ENCODE assay signal across 8 cellular contexts in genomic region chr2:38601463-38602135, GRCh38. TPM values are rescaled to one million over a fixed set of nuclear protein-coding genes. Genes with fewer than 3 reads are reported as not detected.
DNase-seq lines count a peak whose midpoint lies in the region; ATAC-seq and TF ChIP-seq lines count a peak whose summit lies in the region.

No MANE protein-coding gene starts in this region.

- TF ChIP-seq CTCF in heart right ventricle (IDR thresholded peaks at IDR 0.05) (no peak), OCI-LY7 (conservative IDR thresholded peaks at IDR 0.05; ENCODE audit: low read length) (no peak)

- peaks cover 17 to 45% (median 42%) of the 10 kb centered on the region in 4 donors for H3K4me1 Mint-ChIP-seq in naive thymus-derived CD8-positive, alpha-beta T cell

- no peaks in the 10 kb centered on the region for H3K9me3 Mint-ChIP-seq in naive thymus-derived CD8-positive, alpha-beta T cell

- no peaks in the 10 kb centered on the region for H3K36me3 ChIP-seq in heart right ventricle
- no peaks in the 10 kb centered on the region for H3K36me3 ChIP-seq in OCI-LY7 (ENCODE audit: insufficient read depth, low read length)
- no peaks in the 10 kb centered on the region for H3K36me3 ChIP-seq in effector memory CD4-positive, alpha-beta T cell (ENCODE audit: control insufficient read depth, insufficient read depth, low read length)

- H3K79me2 ChIP-seq in OCI-LY7 (ENCODE audit: insufficient read depth, low read depth, low read length), result peaks cover 26% of the 10 kb centered on the region; the same call in 1 of the 2 replicates

- no peaks in the 10 kb centered on the region for H3K9me3 ChIP-seq in heart right ventricle
- no peaks in the 10 kb centered on the region for H3K9me3 ChIP-seq in OCI-LY7 (ENCODE audit: low read length)
- no peaks in the 10 kb centered on the region for H3K9me3 ChIP-seq in effector memory CD4-positive, alpha-beta T cell (ENCODE audit: control insufficient read depth, low read length)

- POLR2A ChIA-PET in OCI-LY7 (lab: Charles Lee), result interaction anchor here (0.6 to 2.3 kb wide), 13 partner anchors 11 to 224 kb away, joined by 3 to 8 read pairs (median 3); partner anchors contain the start of genes GALM and SRSF7
- POLR2A ChIA-PET in naive thymus-derived CD8-positive, alpha-beta T cell (lab: Charles Lee), result interaction anchor here (0.7 to 4.4 kb wide), 13 partner anchors 11 to 185 kb away, joined by 3 to 49 read pairs (median 4); partner anchors contain the start of genes GALM and SRSF7

- no peak for ATAC-seq in heart right ventricle
- ATAC-seq in left cardiac atrium, result no peak
- no peak for ATAC-seq in naive thymus-derived CD8-positive, alpha-beta T cell
- ATAC-seq in left lobe of liver, result no peak
- no peak for ATAC-seq in GM18907 (IDR thresholded peaks at IDR 0.05; ENCODE audit: unreplicated experiment)

- H3K27ac ChIP-seq in heart right ventricle, result peak overlapping the region; percentile 92 to 98 (median 97)
- H3K27ac ChIP-seq in OCI-LY7 (ENCODE audit: low read depth, low read length, poor library complexity, severe bottlenecking), result no peak overlapping the region
- peak overlapping the region; percentile 85 for H3K27ac ChIP-seq in effector memory CD4-positive, alpha-beta T cell (ENCODE audit: insufficient read depth, low read length, poor library complexity, severe bottlenecking)

- no peaks in the 10 kb centered on the region for H3K36me3 Mint-ChIP-seq in naive thymus-derived CD8-positive, alpha-beta T cell

- no peak for DNase-seq in heart right ventricle
- no peak for DNase-seq in left cardiac atrium
- DNase-seq in OCI-LY7 (ENCODE audit: low spot score), result peak; percentile 15
- DNase-seq in effector memory CD4-positive, alpha-beta T cell, result no peak
- DNase-seq in naive thymus-derived CD8-positive, alpha-beta T cell, result peak in 2 of 10 donors; percentile 5 to 9
- DNase-seq in AG08395 (ENCODE audit: low spot score), result no peak
- no peak for DNase-seq in left lobe of liver (ENCODE audit: low spot score)

- no peaks in the 10 kb centered on the region for H3K27me3 ChIP-seq in heart right ventricle
- H3K27me3 ChIP-seq in effector memory CD4-positive, alpha-beta T cell (replicated peaks; ENCODE audit: control insufficient read depth, insufficient read depth, low read length, poor library complexity, severe bottlenecking), result no peaks in the 10 kb centered on the region

- H4K20me1 ChIP-seq in OCI-LY7 (ENCODE audit: insufficient read depth, low read length), result peaks cover 8% of the 10 kb centered on the region; the same call in 1 of the 2 replicates

- H3K27ac Mint-ChIP-seq in naive thymus-derived CD8-positive, alpha-beta T cell, result peak overlapping the region in 9 of 10 donors; percentile 11 to 86 (median 43)

- 0% methylated on average over 25 of the region's 25 CpGs for WGBS in heart right ventricle, 2 donors

- peak overlapping the region; percentile 90; the same call in 1 of the 2 replicates for H2AFZ ChIP-seq in OCI-LY7 (ENCODE audit: low read length)

- intact Hi-C loops in heart right ventricle (cut with DNase I), result loop anchor here in 8 of 10 donors (2.0 to 10.0 kb wide), 6 partner anchors 63 to 149 kb away; partner anchors contain the start of genes GALM (in 8 of the 8) and SRSF7 (in 1 of the 8)
- intact Hi-C loops in left cardiac atrium (cut with DNase I), result loop anchor here in 1 of 2 donors (5.0 kb wide), 1 partner anchor 66 kb away; the partner anchor contains the start of gene GALM
- intact Hi-C loops in OCI-LY7 (cut with micrococcal nuclease; ENCODE audit: unreplicated experiment), result loop anchor here (2.0 to 5.0 kb wide), 3 partner anchors 65 to 521 kb away; partner anchors contain the start of genes ATL2 and SOS1

- H3K9me2 ChIP-seq in OCI-LY7 (ENCODE audit: insufficient read depth, low read length), result no peaks in the 10 kb centered on the region

- peak overlapping the region; percentile 65 to 97 (median 91) for H3K4me3 ChIP-seq in heart right ventricle
- H3K4me3 ChIP-seq in OCI-LY7 (ENCODE audit: low read depth, low read length, poor library complexity, severe bottlenecking), result peak overlapping the region; percentile 81
- H3K4me3 ChIP-seq in effector memory CD4-positive, alpha-beta T cell (ENCODE audit: insufficient read depth, low read depth, low read length, poor library complexity, severe bottlenecking), result peak overlapping the region; percentile 87

- peak overlapping the region; percentile 83 for H3K4me2 ChIP-seq in OCI-LY7 (ENCODE audit: low read length)

- no peaks in the 10 kb centered on the region for H3K27me3 Mint-ChIP-seq in naive thymus-derived CD8-positive, alpha-beta T cell

- CTCF ChIA-PET in OCI-LY7 (lab: Charles Lee; ENCODE audit: unreplicated experiment), result interaction anchor here (0.7 kb wide), 2 partner anchors 150 to 800 kb away, joined by 3 to 17 read pairs; no protein-coding TSS in a partner anchor

- H3K4me1 ChIP-seq in heart right ventricle, result peaks cover 5 to 59% (median 50%) of the 10 kb centered on the region in 9 donors
- peaks cover 47% of the 10 kb centered on the region for H3K4me1 ChIP-seq in OCI-LY7 (ENCODE audit: insufficient read depth, low read length, poor library complexity, severe bottlenecking)
- peaks cover 13% of the 10 kb centered on the region for H3K4me1 ChIP-seq in effector memory CD4-positive, alpha-beta T cell (ENCODE audit: control insufficient read depth, insufficient read depth, low read length, poor library complexity, severe bottlenecking)

- TSS peak; percentile 54 for BruUV-seq in OCI-LY7 (replicated peaks; lab: Mats Ljungman, UMichigan)

- H3K4me3 Mint-ChIP-seq in naive thymus-derived CD8-positive, alpha-beta T cell, result peak overlapping the region; percentile 83 to 98 (median 88)

RNA-seq across cellular contexts. Expression of gene HNRNPLL, which starts 1.1 kb away (rescaled TPM):
- total RNA-seq in heart right ventricle (10 to 100 TPM; 22.4 to 32.7 (median 25.9) TPM), left cardiac atrium (10 to 100 TPM; 24.7 to 28.3 TPM), OCI-LY7 (2022) (47.2 and 47.9 TPM in 2 replicates), left lobe of liver (12.3 TPM)
- polyA plus RNA-seq in heart right ventricle, result 10 to 100 TPM in 1 of 2 donors, 1 to 10 TPM in 1; 8.9 to 13.6 TPM
- 7.2 and 7.6 TPM in 2 replicates for total RNA-seq in OCI-LY7 (2014; rRNA removed; shearing (Covaris generic))
- 10 to 100 TPM; 16.3 to 20.2 TPM for total RNA-seq in naive thymus-derived CD8-positive, alpha-beta T cell
- 10 to 100 TPM in 2 of 3 donors, 1 to 10 TPM in 1; 8.0 to 13.1 (median 11.5) TPM for polyA plus RNA-seq in naive thymus-derived CD8-positive, alpha-beta T cell
